ENCODE assay signal across 1 cellular context in genomic region chr6:23228439-23229024, GRCh38.
TF ChIP-seq lines count a peak whose summit lies in the region.

No MANE protein-coding gene starts in this region.

TF ChIP-seq in GM23338, 12 proteins besides CTCF, POLR2A, EP300 and RAD21 (continued from another document):
- no peak for TF ChIP-seq ETS1 (IDR thresholded peaks at IDR 0.05)
- TF ChIP-seq NANOG (IDR thresholded peaks at IDR 0.05; ENCODE audit: borderline replicate concordance), result no peak
- no peak for TF ChIP-seq ZNF331 (CRISPR knock-in tag; IDR thresholded peaks at IDR 0.05; ENCODE audit: low read depth)
- TF ChIP-seq JUNB (IDR thresholded peaks at IDR 0.05; ENCODE audit: unreplicated experiment), result no peak
- TF ChIP-seq ZNF114 (CRISPR knock-in tag; IDR thresholded peaks at IDR 0.05), result no peak
TF ChIP-seq in GM23338: peak in this region for 0.
